ENCODE assay signal across 15 cellular contexts in the genomic region with DNA sequence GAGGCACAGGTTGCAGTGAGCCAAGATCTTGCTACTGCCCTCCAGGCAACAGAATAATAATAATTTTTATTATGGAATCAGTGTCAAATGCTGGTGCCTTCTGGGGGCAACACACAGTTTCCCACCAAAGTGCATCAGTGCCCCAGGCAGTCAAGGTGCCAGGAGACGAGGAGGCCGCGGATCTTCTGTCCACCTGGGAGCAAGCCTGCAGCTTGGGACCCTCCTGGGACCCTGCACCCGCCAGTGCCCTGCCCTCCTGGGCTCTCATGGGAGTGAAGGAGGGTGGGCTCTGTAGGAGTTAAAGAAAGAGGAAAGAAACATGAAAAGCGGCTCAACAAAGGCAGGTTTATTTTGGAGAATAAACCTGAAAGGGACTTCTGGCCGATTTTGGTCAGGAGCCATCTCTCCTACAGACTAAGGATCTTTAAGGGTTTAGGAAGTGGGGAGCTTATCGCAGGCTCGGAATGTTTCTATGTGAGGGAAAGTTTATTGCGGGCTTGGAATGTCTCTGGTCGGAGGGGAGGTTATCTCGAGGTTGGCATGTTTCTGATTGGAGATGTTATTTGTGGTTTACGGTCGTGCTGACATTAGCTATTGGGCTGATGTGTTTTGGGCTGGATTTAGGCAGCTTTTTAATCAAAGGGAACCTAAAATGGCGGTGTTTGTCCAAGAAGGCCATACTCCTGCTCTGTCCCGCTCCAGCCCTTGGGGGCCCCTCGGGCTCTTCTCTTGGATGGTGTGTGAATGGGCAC. TPM values are rescaled to one million over a fixed set of nuclear protein-coding genes. Genes with fewer than 3 reads are reported as not detected.
DNase-seq lines count a peak whose midpoint lies in the region; ATAC-seq and TF ChIP-seq lines count a peak whose summit lies in the region.
"Had no signal": no experiment of that assay in that cellular context is flagged by ENCODE, and none has a peak within 500 bp of the region (broad histone marks: within the 10 kb centered on the region; RNA-seq: fewer than 3 reads in every experiment).

No MANE protein-coding gene starts in this region.

- CTCF ChIA-PET in GM10248 (lab: Yijun Ruan, JAX): interaction anchor here (1.0 to 1.5 kb wide), 2 partner anchors 10 to 12 kb away, joined by 4 to 8 read pairs; no protein-coding TSS in a partner anchor

- POLR2A ChIA-PET in GM10248 (lab: Yijun Ruan, JAX): no interaction called here

- no peak for DNase-seq in activated naive CD4-positive, alpha-beta T cell treated with anti-CD3 and anti-CD28 coated beads, Interleukin-2, amount 50 U/mL, for 72 hours (ENCODE audit: low spot score in 2 of 2)
- DNase-seq in coronary artery (ENCODE audit: low spot score) (peak; percentile 66), mesothelial cell of epicardium (ENCODE audit: low spot score in 2 of 2, unreplicated experiment in 2 of 2) (peak in 1 of 2 experiments; percentile 39), stomach (peak; percentile 29), breast epithelium (ENCODE audit: low spot score in 2 of 2) (no peak), activated gamma-delta T cell treated with Interleukin-2 at 50 U/mL for 16 hours (no peak), GM10248 (ENCODE audit: extremely low spot score) (no peak)
- DNase-seq: 8988T; mammary epithelial cell; NCI-H2029; NCI-H526 treated with DMSO at 0.1 percent for 48 hours; stimulated activated CD4-positive, alpha-beta T cell treated with anti-CD3 and anti-CD28 coated beads, Interleukin-12 subunit alpha, Interleukin-12 subunit beta, amount 100 ng/mL, for 4 hours had no signal

- H3K27me3 ChIP-seq in stomach (peaks cover 0 to 48% (median 17%) of the 10 kb centered on the region in 3 donors), breast epithelium (peaks cover 2 to 36% of the 10 kb centered on the region in 2 donors)

- 37 to 53% (median 44%) methylated on average over 16 of the region's 16 CpGs for WGBS in stomach, 5 donors

- peaks cover 4% of the 10 kb centered on the region for H3K4me1 Mint-ChIP-seq in activated naive CD4-positive, alpha-beta T cell treated with anti-CD3 and anti-CD28 coated beads, Interleukin-2, amount 50 U/mL, for 24 hours
- H3K4me1 Mint-ChIP-seq in mesothelial cell of epicardium: peaks cover 17% of the 10 kb centered on the region

- no peak for TF ChIP-seq CTCF in coronary artery (IDR thresholded peaks at IDR 0.05)
- TF ChIP-seq CTCF in mesothelial cell of epicardium (IDR thresholded peaks at IDR 0.05; ENCODE audit: unreplicated experiment): no peak
- no peak for TF ChIP-seq CTCF in stomach (IDR thresholded peaks at IDR 0.05)
- TF ChIP-seq CTCF in breast epithelium (IDR thresholded peaks at IDR 0.05): no peak
- TF ChIP-seq CTCF in GM10248 (IDR thresholded peaks at IDR 0.05; ENCODE audit: control extremely low read depth, extremely low read depth, low read depth, missing control alignments): no peak

- H3K4me3 Mint-ChIP-seq in activated naive CD4-positive, alpha-beta T cell treated with anti-CD3 and anti-CD28 coated beads, Interleukin-2, amount 50 U/mL, for 24 hours: peak overlapping the region; percentile 31
- peak overlapping the region; percentile 5 for H3K4me3 Mint-ChIP-seq in mesothelial cell of epicardium

- no peaks in the 10 kb centered on the region for H3K9me3 Mint-ChIP-seq in activated naive CD4-positive, alpha-beta T cell treated with anti-CD3 and anti-CD28 coated beads, Interleukin-2, amount 50 U/mL, for 24 hours
- no peaks in the 10 kb centered on the region for H3K9me3 Mint-ChIP-seq in activated naive CD4-positive, alpha-beta T cell treated with anti-CD3 and anti-CD28 coated beads, Interleukin-2, amount 50 U/mL, for 72 hours
- H3K9me3 Mint-ChIP-seq in mesothelial cell of epicardium: no peaks in the 10 kb centered on the region

- peak overlapping the region; percentile 75 for H3K4me3 ChIP-seq in coronary artery
- H3K4me3 ChIP-seq in stomach: no peak overlapping the region
- no peak overlapping the region for H3K4me3 ChIP-seq in breast epithelium

- peak overlapping the region; percentile 46 for H3K27ac Mint-ChIP-seq in activated naive CD4-positive, alpha-beta T cell treated with anti-CD3 and anti-CD28 coated beads, Interleukin-2, amount 50 U/mL, for 24 hours
- H3K27ac Mint-ChIP-seq in activated naive CD4-positive, alpha-beta T cell treated with anti-CD3 and anti-CD28 coated beads, Interleukin-2, amount 50 U/mL, for 72 hours: no peak overlapping the region
- H3K27ac Mint-ChIP-seq in mesothelial cell of epicardium: peak overlapping the region; percentile 60

- TF ChIP-seq EP300 in stomach (IDR thresholded peaks at IDR 0.05): no peak

- H3K9me3 ChIP-seq in stomach (no peaks in the 10 kb centered on the region), breast epithelium (no peaks in the 10 kb centered on the region)

- H3K4me1 ChIP-seq in stomach (peaks cover 20 to 73% (median 66%) of the 10 kb centered on the region in 4 donors), breast epithelium (no peaks in the 10 kb centered on the region)

- H3K36me3 ChIP-seq in stomach (no peaks in the 10 kb centered on the region), breast epithelium (no peaks in the 10 kb centered on the region)

- intact Hi-C loops in stomach (cut with DNase I; ENCODE audit: low total_unique reads) (no loop called here), breast epithelium (cut with DNase I; ENCODE audit: low total_unique reads) (no loop called here)

- TF ChIP-seq POLR2A in stomach (IDR thresholded peaks at IDR 0.05) (no peak), breast epithelium (IDR thresholded peaks at IDR 0.05) (no peak)

- no peak for ATAC-seq in activated naive CD4-positive, alpha-beta T cell treated with anti-CD3 and anti-CD28 coated beads, Interleukin-2, amount 50 U/mL, for 72 hours

- H3K27me3 Mint-ChIP-seq in activated naive CD4-positive, alpha-beta T cell treated with anti-CD3 and anti-CD28 coated beads, Interleukin-2, amount 50 U/mL, for 24 hours: peaks cover 8% of the 10 kb centered on the region
- H3K27me3 Mint-ChIP-seq in mesothelial cell of epicardium (ENCODE audit: low read depth): peaks cover 38% of the 10 kb centered on the region

- no peaks in the 10 kb centered on the region for H3K36me3 Mint-ChIP-seq in activated naive CD4-positive, alpha-beta T cell treated with anti-CD3 and anti-CD28 coated beads, Interleukin-2, amount 50 U/mL, for 24 hours
- no peaks in the 10 kb centered on the region for H3K36me3 Mint-ChIP-seq in activated naive CD4-positive, alpha-beta T cell treated with anti-CD3 and anti-CD28 coated beads, Interleukin-2, amount 50 U/mL, for 72 hours
- H3K36me3 Mint-ChIP-seq in mesothelial cell of epicardium: no peaks in the 10 kb centered on the region

- H3K27ac ChIP-seq in coronary artery: peak overlapping the region; percentile 57 to 92
- no peak overlapping the region for H3K27ac ChIP-seq in stomach
- H3K27ac ChIP-seq in breast epithelium: no peak overlapping the region
- H3K27ac ChIP-seq: parathyroid adenoma, VCaP had no signal

RNA-seq across cellular contexts. Expression of gene ASPG, which starts 1.1 kb away (rescaled TPM):
- total RNA-seq in activated naive CD4-positive, alpha-beta T cell treated with anti-CD3 and anti-CD28 coated beads, Interleukin-2, amount 50 U/mL, for 72 hours: not detected
- total RNA-seq in mesothelial cell of epicardium (3.3 to 4.0 TPM (median 3.6 TPM) in 3 replicates), stomach (10 to 100 TPM in 1 of 5 donors, 1 to 10 TPM in 2, under 1 TPM in 1, not detected in 1; 0.58 to 10.7 (median 5.3) TPM), breast epithelium (under 1 TPM in 2 of 3 donors, not detected in 1; 0.15 to 0.33 TPM)
- 1 to 10 TPM in 2 of 3 donors, under 1 TPM in 1; 0.12 to 5.5 (median 4.4) TPM for polyA plus RNA-seq in stomach
- polyA plus RNA-seq: mammary epithelial cell had no signal

RNA-seq across cellular contexts. Expression of gene KIF26A, which starts 54.0 kb away (rescaled TPM):
- under 1 TPM in 1 of 2 donors, not detected in 1; 0.43 TPM for total RNA-seq in activated naive CD4-positive, alpha-beta T cell treated with anti-CD3 and anti-CD28 coated beads, Interleukin-2, amount 50 U/mL, for 72 hours
- total RNA-seq in mesothelial cell of epicardium: 18.4 to 20.0 TPM (median 19.4 TPM) in 3 replicates
- 10 to 100 TPM in 1 of 5 donors, 1 to 10 TPM in 3, under 1 TPM in 1; 0.89 to 21.7 (median 2.8) TPM for total RNA-seq in stomach
- polyA plus RNA-seq in stomach: 1 to 10 TPM in 2 of 3 donors, under 1 TPM in 1; 0.65 to 1.8 (median 1.2) TPM
- total RNA-seq in breast epithelium: 1 to 10 TPM; 1.4 to 4.6 (median 2.2) TPM

Comparison
In these comparisons a context has a peak if more than half of its experiments do, and no peak if none do; other contexts are left out.
1. H3K27ac Mint-ChIP-seq: peak in activated naive CD4-positive, alpha-beta T cell treated with anti-CD3 and anti-CD28 coated beads, Interleukin-2, amount 50 U/mL, for 24 hours (single experiment) and mesothelial cell of epicardium (single experiment); none in activated naive CD4-positive, alpha-beta T cell treated with anti-CD3 and anti-CD28 coated beads, Interleukin-2, amount 50 U/mL, for 72 hours (0 of 2).
2. DNase-seq: peak in coronary artery (single experiment) and stomach (single experiment); none in activated naive CD4-positive, alpha-beta T cell treated with anti-CD3 and anti-CD28 coated beads, Interleukin-2, amount 50 U/mL, for 72 hours (0 of 2), breast epithelium (0 of 2), activated gamma-delta T cell treated with Interleukin-2 at 50 U/mL for 16 hours (single experiment) and GM10248 (single experiment).
3. H3K27ac ChIP-seq: peak in coronary artery (2 of 2); none in stomach (0 of 5) and breast epithelium (0 of 2).